In the genomic region with DNA sequence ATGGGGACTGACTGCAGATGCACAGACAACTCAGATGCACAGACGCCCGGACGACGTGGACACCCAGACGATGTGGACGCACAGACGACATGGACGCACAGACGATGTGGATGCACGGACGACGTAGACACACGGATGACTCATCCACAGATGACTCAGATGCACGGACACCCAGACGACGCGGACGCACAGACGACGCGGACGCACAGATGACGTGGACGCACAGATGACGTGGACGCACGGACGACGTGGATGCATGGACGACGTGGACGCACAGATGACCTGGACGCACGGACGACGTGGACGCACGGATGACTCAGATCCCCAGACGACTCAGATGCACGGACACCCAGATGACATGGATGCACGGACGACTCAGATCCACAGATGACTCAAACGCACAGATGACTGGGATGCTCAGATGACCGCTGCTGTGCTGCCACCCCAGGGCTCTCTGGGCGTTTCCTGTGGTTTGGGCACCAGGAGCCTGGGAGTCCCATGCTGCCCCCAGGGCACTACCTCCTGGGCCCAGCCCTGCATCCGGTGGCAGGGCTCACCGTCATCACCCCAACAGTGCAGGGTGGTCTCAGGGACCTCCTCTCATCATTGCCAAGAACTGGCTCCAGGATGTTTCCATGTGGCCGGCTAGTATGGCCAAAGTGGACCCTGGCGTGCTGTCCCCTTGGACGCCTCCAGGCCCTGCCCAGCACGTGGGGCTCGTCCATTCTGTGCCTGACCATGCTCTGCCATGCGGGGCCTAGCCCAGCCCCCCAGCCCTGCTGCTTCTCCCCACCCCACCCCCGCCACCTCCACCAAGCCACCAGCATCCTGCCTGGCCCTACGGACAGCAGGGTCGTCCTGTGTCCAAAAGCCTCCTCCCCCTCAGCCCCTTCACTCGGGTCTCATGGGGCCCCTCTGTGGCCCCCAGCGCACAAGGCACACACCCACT, we compare ENCODE assay signal across 1 cellular context.
TF ChIP-seq lines count a peak whose summit lies in the region.

No MANE protein-coding gene starts in this region.

TF ChIP-seq in K562, 482 proteins besides CTCF, POLR2A, EP300 and RAD21 (continued from another document and continues in another):
- TF ChIP-seq, protein P1, sequence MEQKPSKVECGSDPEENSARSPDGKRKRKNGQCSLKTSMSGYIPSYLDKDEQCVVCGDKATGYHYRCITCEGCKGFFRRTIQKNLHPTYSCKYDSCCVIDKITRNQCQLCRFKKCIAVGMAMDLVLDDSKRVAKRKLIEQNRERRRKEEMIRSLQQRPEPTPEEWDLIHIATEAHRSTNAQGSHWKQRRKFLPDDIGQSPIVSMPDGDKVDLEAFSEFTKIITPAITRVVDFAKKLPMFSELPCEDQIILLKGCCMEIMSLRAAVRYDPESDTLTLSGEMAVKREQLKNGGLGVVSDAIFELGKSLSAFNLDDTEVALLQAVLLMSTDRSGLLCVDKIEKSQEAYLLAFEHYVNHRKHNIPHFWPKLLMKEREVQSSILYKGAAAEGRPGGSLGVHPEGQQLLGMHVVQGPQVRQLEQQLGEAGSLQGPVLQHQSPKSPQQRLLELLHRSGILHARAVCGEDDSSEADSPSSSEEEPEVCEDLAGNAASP (IDR thresholded peaks at IDR 0.05), result no peak
- TF ChIP-seq TCF7 (IDR thresholded peaks at IDR 0.05; ENCODE audit: borderline replicate concordance) (no peak; the same call in 1 of the 2 replicates), MTA2 (IDR thresholded peaks at IDR 0.05; ENCODE audit: low read depth) (no peak; the same call in 1 of the 2 replicates), JUN (IDR thresholded peaks at IDR 0.05; ENCODE audit: borderline replicate concordance, low read depth, low read length) (peak; percentile 100), JUN (CRISPR knock-in tag; IDR thresholded peaks at IDR 0.05; ENCODE audit: borderline replicate concordance) (peak; percentile 99), HDAC3 (IDR thresholded peaks at IDR 0.05; ENCODE audit: borderline replicate concordance, partially characterized antibody) (no peak), ZNF239 (CRISPR knock-in tag; IDR thresholded peaks at IDR 0.05) (no peak), RB1 (IDR thresholded peaks at IDR 0.05; ENCODE audit: low read depth) (peak; percentile 56), NRF1 (conservative IDR thresholded peaks at IDR 0.05 in 1 of 2, IDR thresholded peaks at IDR 0.05 in 1 of 2) (peak; percentile 66 to 78), TGIF2 (CRISPR knock-in tag; IDR thresholded peaks at IDR 0.05) (no peak), ZNF224 (CRISPR knock-in tag; IDR thresholded peaks at IDR 0.05) (no peak), ZEB2 (IDR thresholded peaks at IDR 0.05) (no peak), CREB1 (IDR thresholded peaks at IDR 0.05) (peak; percentile 100), CREB1 (CRISPR knock-in tag; IDR thresholded peaks at IDR 0.05) (peak; percentile 100), PHF20 (IDR thresholded peaks at IDR 0.05; ENCODE audit: partially characterized antibody) (peak; percentile 84), ZNF696 (CRISPR knock-in tag; conservative IDR thresholded peaks at IDR 0.05) (no peak), POLR2AphosphoS5 (IDR thresholded peaks at IDR 0.05; ENCODE audit: control insufficient read depth, insufficient read depth, low read depth, low read length) (peak; percentile 37; the same call in 1 of the 2 replicates), GATAD2A (IDR thresholded peaks at IDR 0.05) (no peak), ZNF583 (CRISPR knock-in tag; IDR thresholded peaks at IDR 0.05) (no peak), FOXK1 (CRISPR knock-in tag; IDR thresholded peaks at IDR 0.05; ENCODE audit: borderline replicate concordance) (no peak; the same call in 1 of the 2 replicates), ATF1 (CRISPR knock-in tag; IDR thresholded peaks at IDR 0.05) (peak; percentile 99), ATF1 (tag; IDR thresholded peaks at IDR 0.05) (peak; percentile 100), CBX1 (IDR thresholded peaks at IDR 0.05; ENCODE audit: low read depth) (no peak; the same call in 1 of the 2 replicates), ZBED1 (IDR thresholded peaks at IDR 0.05) (no peak), HCFC1 (IDR thresholded peaks at IDR 0.05; ENCODE audit: low read depth, low read length) (peak; percentile 90)
- TF ChIP-seq, protein P2, sequence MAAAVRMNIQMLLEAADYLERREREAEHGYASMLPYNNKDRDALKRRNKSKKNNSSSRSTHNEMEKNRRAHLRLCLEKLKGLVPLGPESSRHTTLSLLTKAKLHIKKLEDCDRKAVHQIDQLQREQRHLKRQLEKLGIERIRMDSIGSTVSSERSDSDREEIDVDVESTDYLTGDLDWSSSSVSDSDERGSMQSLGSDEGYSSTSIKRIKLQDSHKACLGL (CRISPR knock-in tag; IDR thresholded peaks at IDR 0.05; ENCODE audit: borderline replicate concordance, poor library complexity, severe bottlenecking), result no peak
- TF ChIP-seq, protein P3, sequence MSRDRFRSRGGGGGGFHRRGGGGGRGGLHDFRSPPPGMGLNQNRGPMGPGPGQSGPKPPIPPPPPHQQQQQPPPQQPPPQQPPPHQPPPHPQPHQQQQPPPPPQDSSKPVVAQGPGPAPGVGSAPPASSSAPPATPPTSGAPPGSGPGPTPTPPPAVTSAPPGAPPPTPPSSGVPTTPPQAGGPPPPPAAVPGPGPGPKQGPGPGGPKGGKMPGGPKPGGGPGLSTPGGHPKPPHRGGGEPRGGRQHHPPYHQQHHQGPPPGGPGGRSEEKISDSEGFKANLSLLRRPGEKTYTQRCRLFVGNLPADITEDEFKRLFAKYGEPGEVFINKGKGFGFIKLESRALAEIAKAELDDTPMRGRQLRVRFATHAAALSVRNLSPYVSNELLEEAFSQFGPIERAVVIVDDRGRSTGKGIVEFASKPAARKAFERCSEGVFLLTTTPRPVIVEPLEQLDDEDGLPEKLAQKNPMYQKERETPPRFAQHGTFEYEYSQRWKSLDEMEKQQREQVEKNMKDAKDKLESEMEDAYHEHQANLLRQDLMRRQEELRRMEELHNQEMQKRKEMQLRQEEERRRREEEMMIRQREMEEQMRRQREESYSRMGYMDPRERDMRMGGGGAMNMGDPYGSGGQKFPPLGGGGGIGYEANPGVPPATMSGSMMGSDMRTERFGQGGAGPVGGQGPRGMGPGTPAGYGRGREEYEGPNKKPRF (IDR thresholded peaks at IDR 0.05; ENCODE audit: low read depth, low read length), result no peak
- TF ChIP-seq, protein P4, sequence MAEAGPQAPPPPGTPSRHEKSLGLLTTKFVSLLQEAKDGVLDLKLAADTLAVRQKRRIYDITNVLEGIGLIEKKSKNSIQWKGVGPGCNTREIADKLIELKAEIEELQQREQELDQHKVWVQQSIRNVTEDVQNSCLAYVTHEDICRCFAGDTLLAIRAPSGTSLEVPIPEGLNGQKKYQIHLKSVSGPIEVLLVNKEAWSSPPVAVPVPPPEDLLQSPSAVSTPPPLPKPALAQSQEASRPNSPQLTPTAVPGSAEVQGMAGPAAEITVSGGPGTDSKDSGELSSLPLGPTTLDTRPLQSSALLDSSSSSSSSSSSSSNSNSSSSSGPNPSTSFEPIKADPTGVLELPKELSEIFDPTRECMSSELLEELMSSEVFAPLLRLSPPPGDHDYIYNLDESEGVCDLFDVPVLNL (CRISPR knock-in tag; IDR thresholded peaks at IDR 0.05; ENCODE audit: low read depth), result no peak
- TF ChIP-seq, protein P5, sequence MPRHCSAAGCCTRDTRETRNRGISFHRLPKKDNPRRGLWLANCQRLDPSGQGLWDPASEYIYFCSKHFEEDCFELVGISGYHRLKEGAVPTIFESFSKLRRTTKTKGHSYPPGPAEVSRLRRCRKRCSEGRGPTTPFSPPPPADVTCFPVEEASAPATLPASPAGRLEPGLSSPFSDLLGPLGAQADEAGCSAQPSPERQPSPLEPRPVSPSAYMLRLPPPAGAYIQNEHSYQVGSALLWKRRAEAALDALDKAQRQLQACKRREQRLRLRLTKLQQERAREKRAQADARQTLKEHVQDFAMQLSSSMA (CRISPR knock-in tag; IDR thresholded peaks at IDR 0.05), result no peak
- TF ChIP-seq, protein P6, sequence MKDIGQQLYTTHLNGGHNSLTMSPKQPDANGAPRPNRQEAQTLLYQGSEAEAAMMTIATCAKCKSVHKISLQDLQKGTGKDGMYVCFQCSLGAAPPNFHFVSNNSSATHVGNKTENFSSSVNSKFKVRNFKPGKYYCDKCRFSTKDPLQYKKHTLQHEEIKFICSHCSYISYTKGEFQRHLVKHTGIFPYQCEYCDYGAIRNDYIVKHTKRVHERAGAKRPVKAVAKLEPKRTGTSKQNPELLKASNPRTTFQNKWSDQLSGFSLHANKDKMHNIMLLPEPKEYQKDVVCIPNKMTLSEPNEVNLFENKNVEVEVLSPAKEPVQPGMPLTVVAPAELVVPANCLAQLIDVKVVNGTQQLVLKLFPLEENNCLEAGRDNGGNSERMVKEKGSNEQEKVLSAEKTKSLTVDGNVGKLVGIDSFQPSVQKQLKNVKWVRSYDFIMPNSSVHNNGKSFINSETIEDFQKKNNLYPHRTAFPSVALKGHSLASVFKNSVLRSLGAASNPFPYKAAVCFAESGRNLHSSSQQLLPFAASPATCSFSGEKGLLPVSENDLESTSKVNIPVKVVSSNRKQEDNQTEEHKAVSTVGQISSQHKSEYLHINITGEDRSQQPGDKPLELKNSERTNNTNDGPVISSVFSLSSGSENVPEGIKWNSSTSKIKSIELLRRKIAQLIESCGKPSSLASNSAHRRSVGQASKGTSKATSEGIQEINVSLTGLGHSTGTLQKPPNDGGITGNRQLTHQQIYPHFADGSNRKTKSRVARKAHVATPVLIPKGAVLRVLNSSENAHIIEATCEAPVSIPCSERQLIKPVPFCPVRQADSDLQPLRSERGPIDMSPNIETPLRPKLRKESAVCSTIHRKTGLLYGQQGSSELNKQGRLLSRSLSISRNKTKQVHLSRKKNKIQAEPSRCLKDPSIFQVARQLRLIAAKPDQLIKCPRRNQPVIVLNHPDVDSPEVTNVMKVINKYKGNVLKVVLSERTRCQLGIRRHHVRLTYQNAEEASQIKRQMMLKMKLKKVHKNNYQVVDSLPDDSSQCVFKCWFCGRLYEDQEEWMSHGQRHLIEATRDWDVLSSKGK (CRISPR knock-in tag; IDR thresholded peaks at IDR 0.05), result no peak
- TF ChIP-seq, protein P7, sequence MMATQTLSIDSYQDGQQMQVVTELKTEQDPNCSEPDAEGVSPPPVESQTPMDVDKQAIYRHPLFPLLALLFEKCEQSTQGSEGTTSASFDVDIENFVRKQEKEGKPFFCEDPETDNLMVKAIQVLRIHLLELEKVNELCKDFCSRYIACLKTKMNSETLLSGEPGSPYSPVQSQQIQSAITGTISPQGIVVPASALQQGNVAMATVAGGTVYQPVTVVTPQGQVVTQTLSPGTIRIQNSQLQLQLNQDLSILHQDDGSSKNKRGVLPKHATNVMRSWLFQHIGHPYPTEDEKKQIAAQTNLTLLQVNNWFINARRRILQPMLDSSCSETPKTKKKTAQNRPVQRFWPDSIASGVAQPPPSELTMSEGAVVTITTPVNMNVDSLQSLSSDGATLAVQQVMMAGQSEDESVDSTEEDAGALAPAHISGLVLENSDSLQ (IDR thresholded peaks at IDR 0.05), result peak; percentile 84
- TF ChIP-seq, protein P8, sequence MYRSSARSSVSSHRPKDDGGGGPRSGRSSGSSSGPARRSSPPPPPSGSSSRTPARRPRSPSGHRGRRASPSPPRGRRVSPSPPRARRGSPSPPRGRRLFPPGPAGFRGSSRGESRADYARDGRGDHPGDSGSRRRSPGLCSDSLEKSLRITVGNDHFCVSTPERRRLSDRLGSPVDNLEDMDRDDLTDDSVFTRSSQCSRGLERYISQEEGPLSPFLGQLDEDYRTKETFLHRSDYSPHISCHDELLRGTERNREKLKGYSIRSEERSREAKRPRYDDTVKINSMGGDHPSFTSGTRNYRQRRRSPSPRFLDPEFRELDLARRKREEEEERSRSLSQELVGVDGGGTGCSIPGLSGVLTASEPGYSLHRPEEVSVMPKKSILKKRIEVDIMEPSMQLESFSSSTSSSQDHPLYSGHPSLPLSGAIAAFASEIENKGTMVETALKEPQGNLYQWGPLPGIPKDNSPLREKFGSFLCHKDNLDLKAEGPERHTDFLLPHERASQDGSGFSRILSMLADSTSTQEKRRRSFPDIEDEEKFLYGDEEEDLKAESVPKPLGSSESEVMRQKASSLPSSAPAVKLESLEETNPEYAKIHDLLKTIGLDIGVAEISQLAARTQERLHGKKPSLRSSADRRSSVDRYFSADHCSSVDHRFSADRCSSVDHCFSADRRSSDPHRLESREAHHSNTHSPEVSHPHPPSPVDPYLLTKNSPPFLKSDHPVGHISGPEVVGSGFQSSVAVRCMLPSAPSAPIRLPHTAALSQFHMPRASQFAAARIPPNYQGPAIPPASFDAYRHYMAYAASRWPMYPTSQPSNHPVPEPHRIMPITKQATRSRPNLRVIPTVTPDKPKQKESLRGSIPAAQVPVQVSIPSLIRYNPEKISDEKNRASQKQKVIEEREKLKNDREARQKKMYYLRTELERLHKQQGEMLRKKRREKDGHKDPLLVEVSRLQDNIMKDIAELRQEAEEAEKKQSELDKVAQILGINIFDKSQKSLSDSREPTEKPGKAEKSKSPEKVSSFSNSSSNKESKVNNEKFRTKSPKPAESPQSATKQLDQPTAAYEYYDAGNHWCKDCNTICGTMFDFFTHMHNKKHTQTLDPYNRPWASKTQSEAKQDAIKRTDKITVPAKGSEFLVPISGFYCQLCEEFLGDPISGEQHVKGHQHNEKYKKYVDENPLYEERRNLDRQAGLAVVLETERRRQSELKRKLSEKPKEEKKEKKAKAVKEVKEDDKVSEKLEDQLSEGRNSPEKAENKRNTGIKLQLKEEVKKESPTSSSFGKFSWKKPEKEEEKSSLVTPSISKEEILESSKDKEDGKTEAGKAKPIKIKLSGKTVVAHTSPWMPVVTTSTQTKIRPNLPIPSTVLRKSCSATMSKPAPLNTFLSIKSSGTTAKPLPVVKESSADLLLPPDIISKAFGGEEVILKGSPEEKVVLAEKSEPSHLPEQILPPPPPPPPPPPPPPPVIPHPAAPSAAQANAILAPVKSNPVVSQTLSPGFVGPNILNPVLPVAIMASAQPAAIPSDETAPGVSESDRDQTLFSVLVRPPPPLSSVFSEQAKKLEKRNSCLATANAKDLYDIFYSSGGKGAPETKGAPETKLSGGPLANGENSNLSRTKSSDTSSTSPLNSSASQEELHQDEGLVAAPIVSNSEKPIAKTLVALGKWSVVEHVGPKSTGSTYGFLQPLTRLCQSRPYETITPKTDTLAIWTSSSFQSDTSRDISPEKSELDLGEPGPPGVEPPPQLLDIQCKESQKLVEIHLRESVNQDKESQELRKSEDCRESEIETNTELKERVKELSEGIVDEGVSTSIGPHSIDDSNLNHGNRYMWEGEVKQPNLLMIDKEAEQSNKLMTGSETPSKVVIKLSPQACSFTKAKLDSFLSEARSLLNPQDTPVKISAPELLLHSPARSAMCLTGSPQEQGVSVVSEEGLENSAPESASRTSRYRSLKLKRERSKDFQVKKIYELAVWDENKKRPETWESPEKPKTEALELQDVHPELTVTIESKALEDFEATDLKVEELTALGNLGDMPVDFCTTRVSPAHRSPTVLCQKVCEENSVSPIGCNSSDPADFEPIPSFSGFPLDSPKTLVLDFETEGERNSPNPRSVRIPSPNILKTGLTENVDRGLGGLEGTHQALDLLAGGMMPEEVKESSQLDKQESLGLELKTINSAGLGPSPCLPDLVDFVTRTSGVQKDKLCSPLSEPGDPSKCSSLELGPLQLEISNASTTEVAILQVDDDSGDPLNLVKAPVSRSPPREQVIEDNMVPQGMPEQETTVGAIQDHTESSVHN (IDR thresholded peaks at IDR 0.05; ENCODE audit: borderline replicate concordance in 1 of 2, low read depth in 1 of 2), result peak in 1 of 2 experiments; percentile 97; a peak in 2 of 4 replicates
- TF ChIP-seq, protein P9, sequence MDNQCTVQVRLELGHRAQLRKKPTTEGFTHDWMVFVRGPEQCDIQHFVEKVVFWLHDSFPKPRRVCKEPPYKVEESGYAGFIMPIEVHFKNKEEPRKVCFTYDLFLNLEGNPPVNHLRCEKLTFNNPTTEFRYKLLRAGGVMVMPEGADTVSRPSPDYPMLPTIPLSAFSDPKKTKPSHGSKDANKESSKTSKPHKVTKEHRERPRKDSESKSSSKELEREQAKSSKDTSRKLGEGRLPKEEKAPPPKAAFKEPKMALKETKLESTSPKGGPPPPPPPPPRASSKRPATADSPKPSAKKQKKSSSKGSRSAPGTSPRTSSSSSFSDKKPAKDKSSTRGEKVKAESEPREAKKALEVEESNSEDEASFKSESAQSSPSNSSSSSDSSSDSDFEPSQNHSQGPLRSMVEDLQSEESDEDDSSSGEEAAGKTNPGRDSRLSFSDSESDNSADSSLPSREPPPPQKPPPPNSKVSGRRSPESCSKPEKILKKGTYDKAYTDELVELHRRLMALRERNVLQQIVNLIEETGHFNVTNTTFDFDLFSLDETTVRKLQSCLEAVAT (IDR thresholded peaks at IDR 0.05), result peak; percentile 85 to 98
